Comparison of ENCODE assay signal across 23 cellular contexts in the genomic region with DNA sequence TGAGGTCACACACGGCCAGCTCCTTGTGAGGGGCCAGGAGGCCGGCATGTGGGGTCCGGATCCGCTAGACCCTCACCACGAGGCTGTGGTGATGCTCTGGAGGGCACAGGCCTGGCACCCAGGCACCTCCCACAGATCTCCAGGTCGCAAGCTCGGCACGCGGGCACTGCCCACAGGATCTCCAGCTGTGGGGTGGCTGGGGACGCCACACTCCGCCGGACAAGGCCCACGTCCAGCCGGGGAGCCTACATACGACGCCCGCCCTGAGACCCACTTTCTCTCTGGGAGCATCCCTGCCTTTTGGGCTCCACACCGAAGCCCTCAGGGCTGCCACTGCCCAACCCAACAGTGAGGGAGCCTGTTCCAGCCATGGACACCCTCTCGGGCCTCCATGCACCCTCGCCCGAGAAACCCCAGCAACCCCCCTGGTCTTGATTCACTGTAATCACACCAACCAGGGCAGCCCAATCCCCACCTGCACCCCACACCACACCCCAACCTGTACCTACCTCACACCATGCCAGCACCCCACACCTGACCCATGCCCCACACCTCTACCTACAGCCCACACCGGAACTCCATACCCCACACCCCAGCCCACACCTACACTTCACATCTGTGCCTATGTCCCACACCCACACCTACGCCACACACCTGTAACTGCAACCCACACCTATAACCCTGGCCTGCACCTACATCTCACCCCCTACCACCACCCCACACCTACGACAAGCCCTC. TPM values are rescaled to one million over a fixed set of nuclear protein-coding genes. Genes with fewer than 3 reads are reported as not detected.
A peak's percentile ranks its signal among the peaks of the same experiment; 100 is the strongest.
DNase-seq lines count a peak whose midpoint lies in the region; ATAC-seq and TF ChIP-seq lines count a peak whose summit lies in the region.
"Had no signal": no experiment of that assay in that cellular context is flagged by ENCODE, and none has a peak within 500 bp of the region (broad histone marks: within the 10 kb centered on the region; RNA-seq: fewer than 3 reads in every experiment).

No MANE protein-coding gene starts in this region.

- H3K36me3 ChIP-seq in naive thymus-derived CD4-positive, alpha-beta T cell (ENCODE audit: control insufficient read depth in 2 of 3, insufficient read depth in 3 of 3, low read length in 3 of 3): peaks cover 0 to 40% (median 0%) of the 10 kb centered on the region in 3 experiments
- H3K36me3 ChIP-seq in tibial artery: peaks cover 34 to 70% (median 70%) of the 10 kb centered on the region in 3 donors
- H3K36me3 ChIP-seq: BE2C, uterus had no signal

- no peak overlapping the region for H3K4me3 Mint-ChIP-seq in naive thymus-derived CD4-positive, alpha-beta T cell
- H3K4me3 Mint-ChIP-seq: activated CD4-positive, alpha-beta T cell treated with anti-CD3 and anti-CD28 coated beads for 36 hours; activated T-helper 17 cell treated with anti-CD3 and anti-CD28 coated beads, Interleukin-2, amount 50 U/mL, for 72 hours; dendritic cell treated with granulocyte-macrophage colony-stimulating factor and Interleukin-4, amounts not matched to agents 40 ng/mL and 50 ng/mL, for 4 days; nephron had no signal

- CTCF ChIA-PET in naive thymus-derived CD4-positive, alpha-beta T cell (lab: Charles Lee): interaction anchor here (1.4 kb wide), 1 partner anchor 12 kb away, joined by 3 read pairs; no protein-coding TSS in a partner anchor

- DNase-seq in activated effector memory CD4-positive, alpha-beta T cell treated with anti-CD3 and anti-CD28 coated beads, Interleukin-2, amount 50 U/mL, for 16 hours: peak; percentile 56
- no peak for DNase-seq in activated effector memory CD4-positive, alpha-beta T cell treated with Interleukin-2 at 50 U/mL for 16 hours
- peak; percentile 30 for DNase-seq in ecto neural progenitor cell (ENCODE audit: low spot score)
- no peak for DNase-seq in naive thymus-derived CD4-positive, alpha-beta T cell
- DNase-seq in tibial artery: peak; percentile 15 to 50
- DNase-seq in HuH-7 (ENCODE audit: low spot score): no peak
- DNase-seq: activated CD4-positive, alpha-beta T cell treated with anti-CD3 and anti-CD28 coated beads for 36 hours; BE2C; Caco-2; mesendoderm; MG63; NCI-H69; stimulated activated CD4-positive, alpha-beta T cell treated with anti-CD3 and anti-CD28 coated beads, Interleukin-4, amount 100 ng/mL, for 1 hour; SW 1271 had no signal

- H3K27ac Mint-ChIP-seq in naive thymus-derived CD4-positive, alpha-beta T cell: no peak overlapping the region
- H3K27ac Mint-ChIP-seq: activated CD4-positive, alpha-beta T cell treated with anti-CD3 and anti-CD28 coated beads for 36 hours; activated T-helper 17 cell treated with anti-CD3 and anti-CD28 coated beads, Interleukin-2, amount 50 U/mL, for 72 hours; dendritic cell treated with granulocyte-macrophage colony-stimulating factor and Interleukin-4, amounts not matched to agents 40 ng/mL and 50 ng/mL, for 4 days; nephron had no signal

- peaks cover 16 to 23% (median 17%) of the 10 kb centered on the region in 7 donors for H3K4me1 Mint-ChIP-seq in naive thymus-derived CD4-positive, alpha-beta T cell
- H3K4me1 Mint-ChIP-seq: activated T-helper 17 cell treated with anti-CD3 and anti-CD28 coated beads, Interleukin-2, amount 50 U/mL, for 72 hours had no signal

- no peak overlapping the region for H3K4me3 ChIP-seq in naive thymus-derived CD4-positive, alpha-beta T cell (ENCODE audit: low read length)
- no peak overlapping the region for H3K4me3 ChIP-seq in tibial artery
- H3K4me3 ChIP-seq: MG63, psoas muscle, smooth muscle cell, stomach, uterus had no signal

- H3K27ac ChIP-seq in naive thymus-derived CD4-positive, alpha-beta T cell (ENCODE audit: low read depth, low read length): no peak overlapping the region
- no peak overlapping the region for H3K27ac ChIP-seq in tibial artery
- H3K27ac ChIP-seq: psoas muscle, stomach, uterus had no signal

- no peak for TF ChIP-seq CTCF in tibial artery (IDR thresholded peaks at IDR 0.05)

- POLR2A ChIA-PET in naive thymus-derived CD4-positive, alpha-beta T cell (lab: Charles Lee): no interaction called here

- H3K4me1 ChIP-seq in naive thymus-derived CD4-positive, alpha-beta T cell (ENCODE audit: control insufficient read depth in 2 of 2, insufficient read depth in 2 of 2, low read length in 2 of 2): peaks cover 0 to 10% of the 10 kb centered on the region in 2 donors
- no peaks in the 10 kb centered on the region for H3K4me1 ChIP-seq in tibial artery
- H3K4me1 ChIP-seq: BE2C, Caco-2, stomach, uterus had no signal

- H3K9me3 Mint-ChIP-seq in naive thymus-derived CD4-positive, alpha-beta T cell: peaks cover 0 to 1% (median 0%) of the 10 kb centered on the region in 11 donors
- H3K9me3 Mint-ChIP-seq: activated T-helper 17 cell treated with anti-CD3 and anti-CD28 coated beads, Interleukin-2, amount 50 U/mL, for 72 hours had no signal

- no peaks in the 10 kb centered on the region for H3K9me3 ChIP-seq in naive thymus-derived CD4-positive, alpha-beta T cell (ENCODE audit: control insufficient read depth in 2 of 3, low read length in 3 of 3)
- no peaks in the 10 kb centered on the region for H3K9me3 ChIP-seq in tibial artery
- H3K9me3 ChIP-seq: BE2C, Caco-2, MG63, psoas muscle, stomach, uterus had no signal

- peak; percentile 11 for ATAC-seq in naive thymus-derived CD4-positive, alpha-beta T cell
- ATAC-seq in GM18870 (IDR thresholded peaks at IDR 0.05; ENCODE audit: unreplicated experiment) (no peak), HG03469 (IDR thresholded peaks at IDR 0.05; ENCODE audit: unreplicated experiment) (no peak)
- ATAC-seq: activated CD4-positive, alpha-beta T cell treated with anti-CD3 and anti-CD28 coated beads for 36 hours; activated T-helper 17 cell treated with anti-CD3 and anti-CD28 coated beads, Interleukin-2, amount 50 U/mL, for 72 hours had no signal

- peaks cover 4 to 46% (median 21%) of the 10 kb centered on the region in 5 donors for H3K36me3 Mint-ChIP-seq in naive thymus-derived CD4-positive, alpha-beta T cell

- intact Hi-C loops in naive thymus-derived CD4-positive, alpha-beta T cell (cut with micrococcal nuclease): no loop called here
- intact Hi-C loops in tibial artery (cut with DNase I; ENCODE audit: low total_unique reads): no loop called here

- no peaks in the 10 kb centered on the region for H3K27me3 ChIP-seq in naive thymus-derived CD4-positive, alpha-beta T cell (ENCODE audit: control insufficient read depth in 2 of 2, insufficient read depth in 2 of 2, low read length in 2 of 2)
- H3K27me3 ChIP-seq in tibial artery: no peaks in the 10 kb centered on the region
- H3K27me3 ChIP-seq: BE2C, MG63, stomach, uterus had no signal

- H3K27me3 Mint-ChIP-seq in naive thymus-derived CD4-positive, alpha-beta T cell: no peaks in the 10 kb centered on the region
- H3K27me3 Mint-ChIP-seq: activated CD4-positive, alpha-beta T cell treated with anti-CD3 and anti-CD28 coated beads for 36 hours; activated T-helper 17 cell treated with anti-CD3 and anti-CD28 coated beads, Interleukin-2, amount 50 U/mL, for 72 hours; dendritic cell treated with granulocyte-macrophage colony-stimulating factor and Interleukin-4, amounts not matched to agents 40 ng/mL and 50 ng/mL, for 4 days had no signal

RNA-seq across cellular contexts. Expression of a gene that starts 33.9 kb away (rescaled TPM):
- 100 to 1,000 TPM in 1 of 5 experiments, 10 to 100 TPM in 4; 30.7 to 106 (median 40.4) TPM for total RNA-seq in naive thymus-derived CD4-positive, alpha-beta T cell
- 10 to 100 TPM; 14.9 to 20.2 TPM for polyA plus RNA-seq in naive thymus-derived CD4-positive, alpha-beta T cell

RNA-seq across cellular contexts. Expression of a gene that starts 46.9 kb away (rescaled TPM):
- total RNA-seq in naive thymus-derived CD4-positive, alpha-beta T cell: 10 to 100 TPM; 13.7 to 44.9 (median 41.7) TPM
- polyA plus RNA-seq in naive thymus-derived CD4-positive, alpha-beta T cell: 10 to 100 TPM; 21.9 to 32.4 TPM

Comparison
In these comparisons a context has a peak if more than half of its experiments do, and no peak if none do; other contexts are left out.
1. DNase-seq: peak in activated effector memory CD4-positive, alpha-beta T cell treated with anti-CD3 and anti-CD28 coated beads, Interleukin-2, amount 50 U/mL, for 16 hours (single experiment), ecto neural progenitor cell (single experiment) and tibial artery (2 of 2); none in activated effector memory CD4-positive, alpha-beta T cell treated with Interleukin-2 at 50 U/mL for 16 hours (single experiment), naive thymus-derived CD4-positive, alpha-beta T cell (0 of 9) and HuH-7 (single experiment).